Comparison of ENCODE assay signal across 18 cellular contexts in genomic region chr17:62058611-62059010, GRCh38. TPM values are rescaled to one million over a fixed set of nuclear protein-coding genes. Genes with fewer than 3 reads are reported as not detected.
DNase-seq lines count a peak whose midpoint lies in the region; ATAC-seq, FAIRE-seq and TF ChIP-seq lines count a peak whose summit lies in the region.
"Had no signal": no experiment of that assay in that cellular context is flagged by ENCODE, and none has a peak within 500 bp of the region (broad histone marks: within the 10 kb centered on the region; RNA-seq: fewer than 3 reads in every experiment).

No MANE protein-coding gene starts in this region.

- H3K4me3 ChIP-seq in skeletal muscle tissue (ENCODE audit: low read length in 3 of 3) = no peak overlapping the region
- H3K4me3 ChIP-seq: BLaER1, MG63 had no signal

- no peak for DNase-seq in activated naive CD4-positive, alpha-beta T cell treated with anti-CD3 and anti-CD28 coated beads for 36 hours
- DNase-seq in WTC11 (ENCODE audit: low spot score) (no peak), glutamatergic neuron (no peak), D721Med (ENCODE audit: insufficient read length, low spot score) (no peak), NCI-H510A treated with DMSO at 0.1 percent for 48 hours (lab: John Stamatoyannopoulos, UW) (no peak), NCI-H2107 treated with DMSO at 0.1 percent for 48 hours (lab: John Stamatoyannopoulos, UW; ENCODE audit: unreplicated experiment) (no peak)
- DNase-seq: DMS 273 treated with DMSO at 0.1 percent for 48 hours, GF-D8, GOT3, HFFc6, MG63, NCI-H1092, NCI-H146, NCI-H2081 treated with DMSO at 0.1 percent for 48 hours had no signal

- peaks cover 0 to 10% (median 0%) of the 10 kb centered on the region in 3 donors for H3K36me3 ChIP-seq in skeletal muscle tissue (ENCODE audit: control insufficient read depth in 3 of 3, insufficient read depth in 3 of 3, low read length in 3 of 3)

- H3K27ac ChIP-seq in skeletal muscle tissue (ENCODE audit: low read depth, low read length) = peak overlapping the region; percentile 45
- H3K27ac ChIP-seq: 22Rv1, BLaER1 had no signal

- POLR2A ChIA-PET in WTC11 (lab: Charles Lee) = interaction anchor here (0.6 kb wide), 1 partner anchor 36 kb away, joined by 9 read pairs; no protein-coding TSS in a partner anchor

- CTCF ChIA-PET in activated naive CD4-positive, alpha-beta T cell treated with anti-CD3 and anti-CD28 coated beads for 36 hours (lab: Charles Lee) = interaction anchor here (1.2 kb wide), 1 partner anchor 51 kb away, joined by 5 read pairs; no protein-coding TSS in a partner anchor
- CTCF ChIA-PET in WTC11 (lab: Charles Lee) = interaction anchor here (2.1 kb wide), 1 partner anchor 51 kb away, joined by 10 read pairs; no protein-coding TSS in a partner anchor

- H3K27me3 Mint-ChIP-seq in activated naive CD4-positive, alpha-beta T cell treated with anti-CD3 and anti-CD28 coated beads, Interleukin-2, amount 50 U/mL, for 24 hours = no peaks in the 10 kb centered on the region
- no peaks in the 10 kb centered on the region for H3K27me3 Mint-ChIP-seq in activated naive CD4-positive, alpha-beta T cell treated with anti-CD3 and anti-CD28 coated beads for 36 hours (ENCODE audit: low read depth)
- no peaks in the 10 kb centered on the region for H3K27me3 Mint-ChIP-seq in WTC11 (ENCODE audit: low read depth)
- H3K27me3 Mint-ChIP-seq in glutamatergic neuron (ENCODE audit: unreplicated experiment) = peaks cover 9% of the 10 kb centered on the region

- H3K9ac ChIP-seq in skeletal muscle tissue (ENCODE audit: low read depth in 1 of 3, low read length in 3 of 3) = peak overlapping the region in 2 of 3 donors; percentile 1 to 30
- H3K9ac ChIP-seq: BLaER1 had no signal

- H3K27me3 ChIP-seq in skeletal muscle tissue (ENCODE audit: control insufficient read depth in 3 of 3, insufficient read depth in 3 of 3, low read length in 3 of 3) = no peaks in the 10 kb centered on the region
- H3K27me3 ChIP-seq: BLaER1, MG63 had no signal

- no peaks in the 10 kb centered on the region for H3K9me3 Mint-ChIP-seq in activated naive CD4-positive, alpha-beta T cell treated with anti-CD3 and anti-CD28 coated beads, Interleukin-2, amount 50 U/mL, for 24 hours
- H3K9me3 Mint-ChIP-seq in activated naive CD4-positive, alpha-beta T cell treated with anti-CD3 and anti-CD28 coated beads for 36 hours = no peaks in the 10 kb centered on the region
- no peaks in the 10 kb centered on the region for H3K9me3 Mint-ChIP-seq in WTC11
- peaks cover 6% of the 10 kb centered on the region for H3K9me3 Mint-ChIP-seq in glutamatergic neuron (ENCODE audit: unreplicated experiment)
- H3K9me3 Mint-ChIP-seq: HFFc6 had no signal

- no peak overlapping the region for H3K27ac Mint-ChIP-seq in activated naive CD4-positive, alpha-beta T cell treated with anti-CD3 and anti-CD28 coated beads, Interleukin-2, amount 50 U/mL, for 24 hours
- H3K27ac Mint-ChIP-seq in activated naive CD4-positive, alpha-beta T cell treated with anti-CD3 and anti-CD28 coated beads for 36 hours = no peak overlapping the region
- H3K27ac Mint-ChIP-seq in WTC11 (peak overlapping the region; percentile 7; the same call in 1 of the 2 replicates), glutamatergic neuron (ENCODE audit: unreplicated experiment) (peak overlapping the region; percentile 81)

- FAIRE-seq in D721Med (lab: Jason Lieb, UNC) = no peak

- H3K4me3 Mint-ChIP-seq in activated naive CD4-positive, alpha-beta T cell treated with anti-CD3 and anti-CD28 coated beads, Interleukin-2, amount 50 U/mL, for 24 hours = peak overlapping the region; percentile 16
- no peak overlapping the region for H3K4me3 Mint-ChIP-seq in activated naive CD4-positive, alpha-beta T cell treated with anti-CD3 and anti-CD28 coated beads for 36 hours
- no peak overlapping the region for H3K4me3 Mint-ChIP-seq in WTC11
- peak overlapping the region; percentile 89 for H3K4me3 Mint-ChIP-seq in glutamatergic neuron (ENCODE audit: unreplicated experiment)

- H3K9me3 ChIP-seq in skeletal muscle tissue (ENCODE audit: control insufficient read depth in 3 of 3, low read length in 3 of 3) = no peaks in the 10 kb centered on the region
- H3K9me3 ChIP-seq: BLaER1, MG63 had no signal

- H3K4me1 Mint-ChIP-seq in activated naive CD4-positive, alpha-beta T cell treated with anti-CD3 and anti-CD28 coated beads, Interleukin-2, amount 50 U/mL, for 24 hours = peaks cover 80% of the 10 kb centered on the region
- H3K4me1 Mint-ChIP-seq in activated naive CD4-positive, alpha-beta T cell treated with anti-CD3 and anti-CD28 coated beads for 36 hours (ENCODE audit: low read depth) = peaks cover 55% of the 10 kb centered on the region
- peaks cover 42% of the 10 kb centered on the region for H3K4me1 Mint-ChIP-seq in WTC11
- peaks cover 44% of the 10 kb centered on the region for H3K4me1 Mint-ChIP-seq in glutamatergic neuron (ENCODE audit: low read depth, unreplicated experiment)

- peaks cover 9% of the 10 kb centered on the region for H3K36me3 Mint-ChIP-seq in activated naive CD4-positive, alpha-beta T cell treated with anti-CD3 and anti-CD28 coated beads, Interleukin-2, amount 50 U/mL, for 24 hours
- peaks cover 24% of the 10 kb centered on the region for H3K36me3 Mint-ChIP-seq in activated naive CD4-positive, alpha-beta T cell treated with anti-CD3 and anti-CD28 coated beads for 36 hours (ENCODE audit: low read depth)
- H3K36me3 Mint-ChIP-seq in WTC11 (peaks cover 31% of the 10 kb centered on the region), glutamatergic neuron (ENCODE audit: unreplicated experiment) (no peaks in the 10 kb centered on the region)

- intact Hi-C loops in activated naive CD4-positive, alpha-beta T cell treated with anti-CD3 and anti-CD28 coated beads for 36 hours (cut with micrococcal nuclease) = no loop called here

- TF ChIP-seq CTCF in WTC11 (IDR thresholded peaks at IDR 0.05) = no peak
- TF ChIP-seq CTCF in glutamatergic neuron (IDR thresholded peaks at IDR 0.05; ENCODE audit: partially characterized antibody, unreplicated experiment) = no peak
- TF ChIP-seq CTCF in D721Med (IDR thresholded peaks at IDR 0.05; ENCODE audit: insufficient read depth, missing control alignments) = no peak

- ATAC-seq in WTC11 = no peak

- peaks cover 25 to 55% (median 40%) of the 10 kb centered on the region in 3 donors for H3K4me1 ChIP-seq in skeletal muscle tissue (ENCODE audit: control insufficient read depth in 3 of 3, insufficient read depth in 3 of 3, low read length in 3 of 3)

TF ChIP-seq in WTC11, 78 proteins besides CTCF, POLR2A, EP300 and RAD21 (continues in another document):
- TF ChIP-seq PRDM15 (CRISPR knock-in tag; IDR thresholded peaks at IDR 0.05) = no peak
- TF ChIP-seq NFE2L1 (CRISPR knock-in tag; IDR thresholded peaks at IDR 0.05) = no peak
- no peak for TF ChIP-seq TEAD4 (CRISPR knock-in tag; IDR thresholded peaks at IDR 0.05)
- no peak for TF ChIP-seq GABPB1 (CRISPR knock-in tag; IDR thresholded peaks at IDR 0.05)
- TF ChIP-seq RELA (CRISPR knock-in tag; IDR thresholded peaks at IDR 0.05; ENCODE audit: borderline replicate concordance) = no peak
- TF ChIP-seq, protein P1, sequence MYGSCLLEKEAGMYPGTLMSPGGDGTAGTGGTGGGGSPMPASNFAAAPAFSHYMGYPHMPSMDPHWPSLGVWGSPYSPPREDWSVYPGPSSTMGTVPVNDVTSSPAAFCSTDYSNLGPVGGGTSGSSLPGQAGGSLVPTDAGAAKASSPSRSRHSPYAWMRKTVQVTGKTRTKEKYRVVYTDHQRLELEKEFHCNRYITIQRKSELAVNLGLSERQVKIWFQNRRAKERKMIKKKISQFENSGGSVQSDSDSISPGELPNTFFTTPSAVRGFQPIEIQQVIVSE (CRISPR knock-in tag; IDR thresholded peaks at IDR 0.05; ENCODE audit: borderline replicate concordance) = no peak
- TF ChIP-seq, protein P2, sequence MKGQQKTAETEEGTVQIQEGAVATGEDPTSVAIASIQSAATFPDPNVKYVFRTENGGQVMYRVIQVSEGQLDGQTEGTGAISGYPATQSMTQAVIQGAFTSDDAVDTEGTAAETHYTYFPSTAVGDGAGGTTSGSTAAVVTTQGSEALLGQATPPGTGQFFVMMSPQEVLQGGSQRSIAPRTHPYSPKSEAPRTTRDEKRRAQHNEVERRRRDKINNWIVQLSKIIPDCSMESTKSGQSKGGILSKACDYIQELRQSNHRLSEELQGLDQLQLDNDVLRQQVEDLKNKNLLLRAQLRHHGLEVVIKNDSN (CRISPR knock-in tag; IDR thresholded peaks at IDR 0.05) = no peak

RNA-seq across cellular contexts. Expression of gene MED13, which starts 6.5 kb away (rescaled TPM):
- total RNA-seq in activated naive CD4-positive, alpha-beta T cell treated with anti-CD3 and anti-CD28 coated beads for 36 hours = 10 to 100 TPM; 33.3 to 34.3 TPM
- total RNA-seq in WTC11 (2021) (39.7 to 44.6 TPM (median 44.0 TPM) in 3 replicates), glutamatergic neuron (ENCODE audit: unreplicated experiment) (130 TPM), skeletal muscle tissue (69.4 TPM)

Comparison
In these comparisons a context has a peak if more than half of its experiments do, and no peak if none do; other contexts are left out.
1. H3K4me3 Mint-ChIP-seq: peak in activated naive CD4-positive, alpha-beta T cell treated with anti-CD3 and anti-CD28 coated beads, Interleukin-2, amount 50 U/mL, for 24 hours (single experiment) and glutamatergic neuron (single experiment); none in activated naive CD4-positive, alpha-beta T cell treated with anti-CD3 and anti-CD28 coated beads for 36 hours (single experiment) and WTC11 (single experiment).
2. H3K27ac Mint-ChIP-seq: peak in WTC11 (single experiment) and glutamatergic neuron (single experiment); none in activated naive CD4-positive, alpha-beta T cell treated with anti-CD3 and anti-CD28 coated beads, Interleukin-2, amount 50 U/mL, for 24 hours (single experiment) and activated naive CD4-positive, alpha-beta T cell treated with anti-CD3 and anti-CD28 coated beads for 36 hours (single experiment).